14 cellular contexts compared by ENCODE assay signal in the genomic region with DNA sequence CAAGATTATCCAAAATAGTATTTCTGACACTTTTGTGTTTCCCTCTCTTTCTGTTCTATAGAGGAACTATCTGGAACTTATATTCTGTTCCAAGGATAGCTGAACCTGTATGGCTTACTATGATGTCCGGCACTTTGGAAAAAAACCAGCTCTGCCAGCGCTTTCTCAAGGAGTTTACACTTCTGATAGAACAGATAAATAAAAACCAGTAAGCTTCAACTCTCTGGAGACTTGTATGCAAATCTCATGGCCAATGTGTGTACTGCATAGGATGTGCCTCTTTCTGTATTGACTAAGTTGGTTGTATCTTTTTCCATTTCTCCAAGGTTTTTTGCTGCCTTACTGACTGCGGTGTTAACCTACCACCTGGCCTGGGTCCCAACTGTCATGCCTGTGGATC.
DNase-seq lines count a peak whose midpoint lies in the region; ATAC-seq lines count a peak whose summit lies in the region.
"Had no signal": no experiment of that assay in that cellular context is flagged by ENCODE, and none has a peak within 500 bp of the region (broad histone marks: within the 10 kb centered on the region; RNA-seq: fewer than 3 reads in every experiment).

No MANE protein-coding gene starts in this region.

- H4K91ac ChIP-seq in mesenchymal stem cell (ENCODE audit: low read length): no peak overlapping the region

- DNase-seq in COLO668 (lab: John Stamatoyannopoulos, UW; ENCODE audit: unreplicated experiment) (no peak), mesenchymal stem cell (no peak), kidney glomerular epithelial cell (lab: John Stamatoyannopoulos, UW) (no peak), left ventricle myocardium superior (no peak)
- DNase-seq: activated T-cell treated with anti-CD3 and anti-CD28 coated beads for 4 hours, amniotic stem cell, NCI-H1436, NCI-H510A treated with DMSO at 0.1 percent for 48 hours, upper lobe of left lung had no signal

- H3K4ac ChIP-seq in mesenchymal stem cell (ENCODE audit: low read depth in 1 of 2, low read length in 2 of 2): no peak overlapping the region

- no peak overlapping the region for H3K18ac ChIP-seq in mesenchymal stem cell (ENCODE audit: low read depth in 1 of 2, low read length in 2 of 2)

- no peaks in the 10 kb centered on the region for H3K9me3 ChIP-seq in mesenchymal stem cell (ENCODE audit: control insufficient read depth, low read length)
- H3K9me3 ChIP-seq: upper lobe of left lung had no signal

- no peak overlapping the region for H2BK120ac ChIP-seq in mesenchymal stem cell (ENCODE audit: low read depth, low read length)

- intact Hi-C loops in left ventricle myocardium superior (cut with micrococcal nuclease): no loop called here

- H2BK5ac ChIP-seq in mesenchymal stem cell (ENCODE audit: low read depth, low read length, poor library complexity, severe bottlenecking): no peak overlapping the region

- H3K9ac ChIP-seq in mesenchymal stem cell (ENCODE audit: low read length): no peak overlapping the region

- no peaks in the 10 kb centered on the region for H3K27me3 ChIP-seq in mesenchymal stem cell (ENCODE audit: control insufficient read depth in 1 of 2, insufficient read depth in 1 of 2, low read length in 2 of 2)
- H3K27me3 ChIP-seq: upper lobe of left lung had no signal

- peak; percentile 41 for ATAC-seq in GM18499 (IDR thresholded peaks at IDR 0.05; ENCODE audit: insufficient read depth, unreplicated experiment)
- peak; percentile 1 for ATAC-seq in GM19467 (IDR thresholded peaks at IDR 0.05; ENCODE audit: unreplicated experiment)
- ATAC-seq in HG02885 (IDR thresholded peaks at IDR 0.05; ENCODE audit: poor library complexity, unreplicated experiment): peak; percentile 57
- ATAC-seq in HG03571 (IDR thresholded peaks at IDR 0.05; ENCODE audit: unreplicated experiment): peak; percentile 51
- ATAC-seq in left ventricle myocardium superior: no peak

- H3K14ac ChIP-seq in mesenchymal stem cell (ENCODE audit: low read length in 2 of 2): no peak overlapping the region

- H3K23ac ChIP-seq in mesenchymal stem cell (ENCODE audit: low read length in 2 of 2): no peak overlapping the region

- WGBS in mesenchymal stem cell: 100% methylated on average over 3 of the region's 3 CpGs

- H3K4me2 ChIP-seq in mesenchymal stem cell (ENCODE audit: low read length, poor library complexity, severe bottlenecking): no peak overlapping the region

- no peak overlapping the region for H2AFZ ChIP-seq in mesenchymal stem cell (ENCODE audit: low read depth, low read length)

- no peaks in the 10 kb centered on the region for H3K79me1 ChIP-seq in mesenchymal stem cell (replicated peaks; ENCODE audit: low read length, poor library complexity, severe bottlenecking)

- H2AK5ac ChIP-seq in mesenchymal stem cell (ENCODE audit: low read length, severe bottlenecking): no peak overlapping the region

- no peak overlapping the region for H2BK15ac ChIP-seq in mesenchymal stem cell (ENCODE audit: low read depth, poor library complexity, severe bottlenecking)

- peaks cover 6 to 67% of the 10 kb centered on the region in 2 experiments for H3K36me3 ChIP-seq in mesenchymal stem cell (ENCODE audit: control insufficient read depth in 1 of 2, insufficient read depth in 2 of 2, low read depth in 1 of 2, low read length in 2 of 2)

- no peak overlapping the region for H2BK12ac ChIP-seq in mesenchymal stem cell (ENCODE audit: low read length in 2 of 2)

- H3K4me3 ChIP-seq in mesenchymal stem cell (ENCODE audit: insufficient read depth in 1 of 2, low read depth in 1 of 2, low read length in 2 of 2): no peak overlapping the region
- H3K4me3 ChIP-seq: upper lobe of left lung had no signal

- no peak overlapping the region for H4K8ac ChIP-seq in mesenchymal stem cell (ENCODE audit: low read length)

- no peak overlapping the region for H3K27ac ChIP-seq in mesenchymal stem cell (ENCODE audit: low read length, poor library complexity, severe bottlenecking)
- H3K27ac ChIP-seq: epithelial cell of prostate, upper lobe of left lung had no signal

- no peaks in the 10 kb centered on the region for H3K4me1 ChIP-seq in mesenchymal stem cell (ENCODE audit: control insufficient read depth, insufficient read depth, low read depth, low read length)
